Comparison of ENCODE assay signal across 14 cellular contexts in the genomic region with DNA sequence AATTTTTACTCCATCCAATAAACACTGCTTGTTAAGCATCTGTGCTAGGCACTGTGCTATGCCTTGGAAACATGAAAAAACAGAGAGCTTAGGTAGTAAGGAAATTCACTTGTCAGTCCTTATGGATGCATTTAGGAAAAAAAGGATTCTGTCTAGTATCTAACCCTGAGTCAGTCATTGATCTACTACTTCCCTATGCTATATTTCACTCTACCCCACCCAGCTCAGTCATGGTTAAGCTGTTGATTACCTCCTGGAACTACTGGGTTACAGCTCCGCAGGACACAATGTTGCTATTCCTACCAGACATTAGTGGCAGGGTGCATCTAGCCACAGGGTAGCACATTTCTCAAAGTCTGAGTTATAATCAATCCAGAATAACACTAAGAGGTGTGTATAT. TPM values are rescaled to one million over a fixed set of nuclear protein-coding genes. Genes with fewer than 3 reads are reported as not detected.
DNase-seq lines count a peak whose midpoint lies in the region; ATAC-seq, FAIRE-seq and TF ChIP-seq lines count a peak whose summit lies in the region.
"Had no signal": no experiment of that assay in that cellular context is flagged by ENCODE, and none has a peak within 500 bp of the region (broad histone marks: within the 10 kb centered on the region; RNA-seq: fewer than 3 reads in every experiment).

No MANE protein-coding gene starts in this region.

- peak overlapping the region; percentile 90 for H3K27ac Mint-ChIP-seq in stimulated activated naive CD8-positive, alpha-beta T cell treated with anti-CD3 and anti-CD28 coated beads, Interleukin-15, Interleukin-2, amounts not matched to agents 100 ng/mL and 50 ng/mL, for 24 hours
- no peak overlapping the region for H3K27ac Mint-ChIP-seq in stimulated activated naive CD8-positive, alpha-beta T cell treated with anti-CD3 and anti-CD28 coated beads, Interleukin-15, amount 100 ng/mL, for 72 hours
- peak overlapping the region; percentile 93 for H3K27ac Mint-ChIP-seq in astrocyte (ENCODE audit: unreplicated experiment)
- H3K27ac Mint-ChIP-seq: mesothelial cell of epicardium had no signal

- H3K36me3 ChIP-seq in astrocyte (ENCODE audit: insufficient read depth, low read length) (no peaks in the 10 kb centered on the region), lung (ENCODE audit: control insufficient read depth in 2 of 2, insufficient read depth in 2 of 2, low read length in 2 of 2) (no peaks in the 10 kb centered on the region)
- H3K36me3 ChIP-seq: BLaER1, thyroid gland had no signal

- H3K4me3 Mint-ChIP-seq in stimulated activated naive CD8-positive, alpha-beta T cell treated with anti-CD3 and anti-CD28 coated beads, Interleukin-15, Interleukin-2, amounts not matched to agents 100 ng/mL and 50 ng/mL, for 24 hours, result peak overlapping the region; percentile 11
- peak overlapping the region in 1 of 2 donors; percentile 2 for H3K4me3 Mint-ChIP-seq in stimulated activated naive CD8-positive, alpha-beta T cell treated with anti-CD3 and anti-CD28 coated beads, Interleukin-15, amount 100 ng/mL, for 72 hours
- H3K4me3 Mint-ChIP-seq in astrocyte (ENCODE audit: unreplicated experiment), result peak overlapping the region; percentile 20
- H3K4me3 Mint-ChIP-seq: mesothelial cell of epicardium had no signal

- no peaks in the 10 kb centered on the region for H3K36me3 Mint-ChIP-seq in stimulated activated naive CD8-positive, alpha-beta T cell treated with anti-CD3 and anti-CD28 coated beads, Interleukin-15, Interleukin-2, amounts not matched to agents 100 ng/mL and 50 ng/mL, for 24 hours (ENCODE audit: low read depth)
- H3K36me3 Mint-ChIP-seq in astrocyte (ENCODE audit: low read depth, unreplicated experiment), result no peaks in the 10 kb centered on the region
- H3K36me3 Mint-ChIP-seq: mesothelial cell of epicardium had no signal

- ATAC-seq in stimulated activated naive CD8-positive, alpha-beta T cell treated with anti-CD3 and anti-CD28 coated beads, Interleukin-15, amount 100 ng/mL, for 72 hours, result no peak
- ATAC-seq in lung (ENCODE audit: insufficient read depth, low FRiP score) (no peak), HG02885 (IDR thresholded peaks at IDR 0.05; ENCODE audit: poor library complexity, unreplicated experiment) (no peak)

- H3K9me3 ChIP-seq in astrocyte (ENCODE audit: insufficient read depth, low read depth, low read length) (no peaks in the 10 kb centered on the region), lung (ENCODE audit: control insufficient read depth in 2 of 2, insufficient read depth in 1 of 2, low read length in 1 of 2) (no peaks in the 10 kb centered on the region)
- H3K9me3 ChIP-seq: BLaER1, thyroid gland had no signal

- H3K27me3 ChIP-seq in astrocyte (ENCODE audit: insufficient read depth, low read length) (no peaks in the 10 kb centered on the region), lung (ENCODE audit: control insufficient read depth, insufficient read depth) (no peaks in the 10 kb centered on the region)
- H3K27me3 ChIP-seq: BLaER1, thyroid gland had no signal

- H2AFZ ChIP-seq in astrocyte (ENCODE audit: low read depth, low read length), result peak overlapping the region; percentile 4
- H2AFZ ChIP-seq: parathyroid adenoma had no signal

- H3K9me3 Mint-ChIP-seq in stimulated activated naive CD8-positive, alpha-beta T cell treated with anti-CD3 and anti-CD28 coated beads, Interleukin-15, Interleukin-2, amounts not matched to agents 100 ng/mL and 50 ng/mL, for 24 hours, result no peaks in the 10 kb centered on the region
- H3K9me3 Mint-ChIP-seq in stimulated activated naive CD8-positive, alpha-beta T cell treated with anti-CD3 and anti-CD28 coated beads, Interleukin-15, amount 100 ng/mL, for 72 hours, result no peaks in the 10 kb centered on the region
- no peaks in the 10 kb centered on the region for H3K9me3 Mint-ChIP-seq in astrocyte (ENCODE audit: unreplicated experiment)
- H3K9me3 Mint-ChIP-seq: mesothelial cell of epicardium had no signal

- H3K4me1 ChIP-seq in astrocyte (ENCODE audit: insufficient read depth, low read length) (peaks cover 14% of the 10 kb centered on the region), lung (ENCODE audit: control insufficient read depth in 2 of 2, insufficient read depth in 2 of 2, low read length in 2 of 2) (peaks cover 0 to 23% of the 10 kb centered on the region in 2 donors)
- H3K4me1 ChIP-seq: parathyroid adenoma had no signal

- H3K9ac ChIP-seq in astrocyte (ENCODE audit: low read length), result peak overlapping the region; percentile 54
- H3K9ac ChIP-seq: BLaER1, parathyroid adenoma had no signal

- H3K27ac ChIP-seq in astrocyte (ENCODE audit: low read depth, low read length) (peak overlapping the region; percentile 83), lung (ENCODE audit: low read depth in 1 of 2, low read length in 1 of 2) (peak overlapping the region; percentile 53 to 92)
- H3K27ac ChIP-seq: BLaER1, parathyroid adenoma had no signal

- WGBS in lung, 2 donors, result 90 to 100% methylated on average over 1 of the region's 1 CpG

- TF ChIP-seq CTCF in astrocyte (IDR thresholded peaks at IDR 0.05; ENCODE audit: insufficient read depth, low read depth, low read length) (no peak), lung (IDR thresholded peaks at IDR 0.05; ENCODE audit: control extremely low read depth, extremely low read depth) (no peak)

- H3K27me3 Mint-ChIP-seq in stimulated activated naive CD8-positive, alpha-beta T cell treated with anti-CD3 and anti-CD28 coated beads, Interleukin-15, Interleukin-2, amounts not matched to agents 100 ng/mL and 50 ng/mL, for 24 hours, result no peaks in the 10 kb centered on the region
- no peaks in the 10 kb centered on the region for H3K27me3 Mint-ChIP-seq in stimulated activated naive CD8-positive, alpha-beta T cell treated with anti-CD3 and anti-CD28 coated beads, Interleukin-15, amount 100 ng/mL, for 72 hours
- no peaks in the 10 kb centered on the region for H3K27me3 Mint-ChIP-seq in astrocyte (ENCODE audit: low read depth, unreplicated experiment)

- H3K4me2 ChIP-seq in astrocyte (ENCODE audit: low read length), result peak overlapping the region; percentile 42
- H3K4me2 ChIP-seq: BLaER1 had no signal

- DNase-seq in stimulated activated naive CD8-positive, alpha-beta T cell treated with anti-CD3 and anti-CD28 coated beads, Interleukin-15, amount 100 ng/mL, for 72 hours, result no peak
- DNase-seq in astrocyte (ENCODE audit: low read depth) (no peak), lung (ENCODE audit: low spot score) (no peak), ureter (ENCODE audit: low spot score) (no peak), HUDEP-2 (lab: John Stamatoyannopoulos, UW; ENCODE audit: unreplicated experiment in 76 of 76) (no peak), HuH-7 (ENCODE audit: low spot score) (no peak)
- DNase-seq: aorta, DND-41, thyroid gland had no signal

- no peak overlapping the region for H3K4me3 ChIP-seq in astrocyte (ENCODE audit: insufficient read depth, low read depth, low read length)
- H3K4me3 ChIP-seq in lung, result no peak overlapping the region
- H3K4me3 ChIP-seq: BLaER1, thyroid gland had no signal

- FAIRE-seq in astrocyte (lab: Jason Lieb, UNC), result no peak

- no peaks in the 10 kb centered on the region for H4K20me1 ChIP-seq in astrocyte (ENCODE audit: insufficient read depth, low read length)
- H4K20me1 ChIP-seq: BLaER1 had no signal

- peaks cover 14% of the 10 kb centered on the region for H3K79me2 ChIP-seq in astrocyte (ENCODE audit: insufficient read depth, low read length)
- H3K79me2 ChIP-seq: parathyroid adenoma had no signal

- H3K4me1 Mint-ChIP-seq in stimulated activated naive CD8-positive, alpha-beta T cell treated with anti-CD3 and anti-CD28 coated beads, Interleukin-15, Interleukin-2, amounts not matched to agents 100 ng/mL and 50 ng/mL, for 24 hours (ENCODE audit: low read depth), result peaks cover 53% of the 10 kb centered on the region
- H3K4me1 Mint-ChIP-seq in stimulated activated naive CD8-positive, alpha-beta T cell treated with anti-CD3 and anti-CD28 coated beads, Interleukin-15, amount 100 ng/mL, for 72 hours, result peaks cover 44% of the 10 kb centered on the region
- peaks cover 26% of the 10 kb centered on the region for H3K4me1 Mint-ChIP-seq in astrocyte (ENCODE audit: low read depth, unreplicated experiment)

RNA-seq across cellular contexts. Expression of a gene that starts 2.9 kb away (rescaled TPM):
- total RNA-seq in astrocyte (24.9 and 32.3 TPM in 2 replicates), lung (10 to 100 TPM; 31.6 to 54.6 TPM), ureter (108 TPM)
- 10 to 100 TPM; 13.0 to 21.1 TPM for polyA plus RNA-seq in lung

Comparison
In these comparisons a context has a peak if more than half of its experiments do, and no peak if none do; other contexts are left out.
1. H3K27ac Mint-ChIP-seq: peak in stimulated activated naive CD8-positive, alpha-beta T cell treated with anti-CD3 and anti-CD28 coated beads, Interleukin-15, Interleukin-2, amounts not matched to agents 100 ng/mL and 50 ng/mL, for 24 hours (single experiment) and astrocyte (single experiment); none in stimulated activated naive CD8-positive, alpha-beta T cell treated with anti-CD3 and anti-CD28 coated beads, Interleukin-15, amount 100 ng/mL, for 72 hours (0 of 2).